ENCODE assay signal across 17 cellular contexts in the genomic region with DNA sequence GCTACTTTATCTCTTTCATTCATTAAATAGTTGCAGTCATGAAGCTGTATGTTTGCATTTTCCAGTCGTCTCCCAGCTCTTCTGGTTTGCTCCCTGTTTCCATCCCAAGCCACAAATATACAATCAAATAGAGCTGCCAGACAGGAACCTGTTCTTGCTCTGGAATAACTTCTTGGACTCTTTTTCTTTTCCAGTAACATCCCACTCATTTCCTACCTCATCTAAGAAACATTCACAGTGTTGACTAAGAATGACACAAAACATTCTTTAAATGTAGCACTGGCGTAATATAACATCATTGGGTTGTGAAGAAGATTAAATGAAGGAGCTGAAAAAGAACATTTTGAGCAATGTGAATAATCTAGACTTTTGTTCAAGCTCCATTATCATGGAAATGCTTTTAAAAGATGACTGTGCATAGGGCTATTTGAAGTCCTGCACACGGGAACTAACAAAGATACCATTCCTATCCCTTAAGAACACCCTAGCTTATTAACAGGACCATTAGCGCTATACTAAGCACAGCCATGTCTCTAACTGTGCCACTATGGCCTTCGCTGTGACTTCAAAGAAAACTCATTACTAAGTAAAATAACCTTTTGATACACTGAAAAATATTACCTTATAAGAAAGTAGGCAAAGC.
DNase-seq lines count a peak whose midpoint lies in the region; TF ChIP-seq lines count a peak whose summit lies in the region.
"Had no signal": no experiment of that assay in that cellular context is flagged by ENCODE, and none has a peak within 500 bp of the region (broad histone marks: within the 10 kb centered on the region; RNA-seq: fewer than 3 reads in every experiment).

No MANE protein-coding gene starts in this region.

- H3K9ac ChIP-seq in SK-N-MC (ENCODE audit: insufficient read length) (no peak overlapping the region), fibroblast of lung (ENCODE audit: insufficient read depth, low read length) (no peak overlapping the region)

- H3K27me3 ChIP-seq in fibroblast of lung (ENCODE audit: control insufficient read depth, insufficient read depth, low read length), result no peaks in the 10 kb centered on the region
- H3K27me3 ChIP-seq: gastrocnemius medialis had no signal

- DNase-seq in GM03348 (ENCODE audit: low spot score) (peak; percentile 41), SK-N-MC (ENCODE audit: low read depth, low spot score) (no peak), fibroblast of lung (ENCODE audit: low read depth in 2 of 2) (peak; percentile 49 to 96), renal cortical epithelial cell (ENCODE audit: low read depth) (peak; percentile 63), GM19238 (ENCODE audit: insufficient read length, low spot score) (no peak), NCI-H774 (lab: John Stamatoyannopoulos, UW) (no peak), NCI-H345 (lab: John Stamatoyannopoulos, UW) (no peak)
- no peak for DNase-seq in stimulated activated CD4-positive, alpha-beta T cell treated with anti-CD3 and anti-CD28 coated beads, Interleukin-4, amount 100 ng/mL, for 24 hours
- DNase-seq: activated CD8-positive, alpha-beta memory T cell treated with anti-CD3 and anti-CD28 coated beads for 24 hours; activated effector memory CD4-positive, alpha-beta T cell treated with Interleukin-2 at 50 U/mL for 16 hours; gastrocnemius medialis; immature natural killer cell; Karpas-422; NCI-H187; nucleus accumbens; stimulated activated CD4-positive, alpha-beta T cell treated with anti-CD3 and anti-CD28 coated beads, Interleukin-15, amount 100 ng/mL, for 24 hours; T-cell had no signal

- H3K27ac ChIP-seq in SK-N-MC (peak overlapping the region; percentile 43; the same call in 1 of the 2 replicates), fibroblast of lung (ENCODE audit: insufficient read depth, low read length) (peak overlapping the region; percentile 64)
- H3K27ac ChIP-seq: gastrocnemius medialis had no signal

- no peaks in the 10 kb centered on the region for H3K79me2 ChIP-seq in fibroblast of lung (ENCODE audit: control insufficient read depth, insufficient read depth, low read length)

- peak overlapping the region; percentile 51 for H3K4me3 ChIP-seq in SK-N-MC
- H3K4me3 ChIP-seq in fibroblast of lung (replicated peaks in 1 of 4; ENCODE audit: control extremely low read depth in 1 of 4, insufficient read depth in 1 of 4, low read depth in 3 of 4, low read length in 4 of 4), result no peak overlapping the region
- H3K4me3 ChIP-seq: gastrocnemius medialis had no signal

- no peaks in the 10 kb centered on the region for H4K20me1 ChIP-seq in fibroblast of lung (ENCODE audit: control insufficient read depth, extremely low read depth, insufficient read depth, low read length)

- no peak overlapping the region for H3K4me2 ChIP-seq in fibroblast of lung (ENCODE audit: extremely low read depth, insufficient read depth, low read length)

- no peak for TF ChIP-seq CTCF in fibroblast of lung (conservative IDR thresholded peaks at IDR 0.05 in 1 of 2, IDR thresholded peaks at IDR 0.05 in 1 of 2; ENCODE audit: low read depth in 1 of 2, low read length in 2 of 2)

- H3K36me3 ChIP-seq in SK-N-MC (ENCODE audit: insufficient read depth, low read length) (no peaks in the 10 kb centered on the region), fibroblast of lung (ENCODE audit: control insufficient read depth, insufficient read depth, low read length) (no peaks in the 10 kb centered on the region)
- H3K36me3 ChIP-seq: gastrocnemius medialis had no signal

- H3K4me1 ChIP-seq in fibroblast of lung (ENCODE audit: control insufficient read depth, extremely low read depth, insufficient read depth, low read length), result no peaks in the 10 kb centered on the region
- H3K4me1 ChIP-seq: gastrocnemius medialis had no signal

- no peaks in the 10 kb centered on the region for H3K9me3 ChIP-seq in SK-N-MC (ENCODE audit: low read depth, low read length)
- no peaks in the 10 kb centered on the region for H3K9me3 ChIP-seq in fibroblast of lung (ENCODE audit: control insufficient read depth, insufficient read depth, low read depth, low read length)
- H3K9me3 ChIP-seq: gastrocnemius medialis had no signal

- no peak overlapping the region for H2AFZ ChIP-seq in fibroblast of lung (ENCODE audit: low read length)

Comparison
In these comparisons a context has a peak if more than half of its experiments do, and no peak if none do; other contexts are left out.
1. DNase-seq: peak in GM03348 (single experiment), fibroblast of lung (2 of 2) and renal cortical epithelial cell (single experiment); none in SK-N-MC (single experiment), GM19238 (single experiment), NCI-H774 (single experiment), stimulated activated CD4-positive, alpha-beta T cell treated with anti-CD3 and anti-CD28 coated beads, Interleukin-4, amount 100 ng/mL, for 24 hours (single experiment) and NCI-H345 (single experiment).